In the genomic region with DNA sequence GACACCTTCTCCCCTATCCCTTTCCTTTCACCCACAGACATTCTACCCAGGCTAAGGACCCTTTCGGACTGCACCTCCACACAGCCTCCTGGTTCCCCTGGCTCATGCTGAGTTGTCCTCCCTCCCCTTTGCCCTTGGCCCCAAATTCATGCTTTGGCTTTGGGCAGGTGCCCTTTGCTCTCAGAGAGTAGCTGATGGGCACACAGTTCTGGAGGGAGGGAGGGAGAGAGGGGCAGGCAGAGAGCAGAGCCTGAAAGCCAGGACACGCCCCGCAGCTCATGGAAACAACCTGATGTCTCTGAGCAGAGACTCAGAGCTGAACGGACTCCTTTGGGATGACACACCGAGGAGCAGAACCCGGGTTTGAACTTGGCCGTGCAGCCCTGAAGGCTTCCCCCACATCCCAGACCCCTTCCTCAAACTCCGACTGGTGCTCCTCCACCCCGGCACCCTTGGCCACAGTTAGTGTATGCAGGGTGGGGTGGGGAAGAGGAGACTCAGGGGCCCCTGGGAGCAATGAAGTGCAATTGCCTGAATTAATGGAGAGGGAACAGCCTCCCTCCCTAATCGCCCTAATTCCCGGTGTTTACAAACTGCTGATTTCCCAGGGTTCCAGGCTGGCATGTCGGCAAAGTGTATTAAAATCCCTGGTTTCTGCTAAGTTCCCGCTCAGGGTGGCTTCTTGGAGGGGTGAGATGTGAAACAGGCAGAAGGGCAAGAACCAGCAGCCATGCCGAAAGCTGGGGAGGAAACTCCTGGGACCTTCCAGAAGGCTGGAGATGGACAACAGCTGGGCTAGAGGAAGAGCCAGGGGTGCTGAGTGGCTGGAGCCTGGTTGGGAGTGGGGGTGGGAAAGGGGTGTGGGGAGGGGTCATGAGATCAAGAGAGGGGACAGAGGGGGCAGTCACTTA, we compare ENCODE assay signal across 16 cellular contexts.
"Had no signal": no experiment of that assay in that cellular context is flagged by ENCODE, and none has a peak within 500 bp of the region (broad histone marks: within the 10 kb centered on the region; RNA-seq: fewer than 3 reads in every experiment).

No MANE protein-coding gene starts in this region.

- H3K9me3 ChIP-seq: colonic mucosa, thyroid gland, uterus had no signal

- H3K9me3 Mint-ChIP-seq: activated naive CD8-positive, alpha-beta T cell treated with anti-CD3 and anti-CD28 coated beads, Interleukin-2, amount 50 U/mL, for 24 hours; T-helper 2 cell treated with Interferon-gamma antibody and Interleukin-4, amounts not matched to agents 5 μg/mL and 100 μg/mL, for 36 hours had no signal

- H3K27me3 Mint-ChIP-seq: activated CD4-positive, alpha-beta T cell treated with anti-CD3 and anti-CD28 coated beads for 36 hours; activated naive CD8-positive, alpha-beta T cell treated with anti-CD3 and anti-CD28 coated beads, Interleukin-2, amount 50 U/mL, for 24 hours had no signal

- H3K27ac ChIP-seq: cardiac muscle cell, colonic mucosa, thyroid gland, uterus had no signal

- ATAC-seq: activated CD4-positive, alpha-beta T cell treated with anti-CD3 and anti-CD28 coated beads for 36 hours; activated CD8-positive, alpha-beta T cell treated with anti-CD3 and anti-CD28 coated beads, Interleukin-2, amount 10 ng/mL, durations not matched to agents 7 days and 5 days; activated naive CD8-positive, alpha-beta T cell treated with anti-CD3 and anti-CD28 coated beads, Interleukin-2, amount 50 U/mL, for 24 hours had no signal

- H3K4me3 Mint-ChIP-seq: activated CD4-positive, alpha-beta T cell treated with anti-CD3 and anti-CD28 coated beads for 36 hours; activated CD8-positive, alpha-beta T cell treated with anti-CD3 and anti-CD28 coated beads, Interleukin-2, amount 10 ng/mL, durations not matched to agents 7 days and 5 days; activated naive CD8-positive, alpha-beta T cell treated with anti-CD3 and anti-CD28 coated beads, Interleukin-2, amount 50 U/mL, for 24 hours; T-helper 2 cell treated with Interferon-gamma antibody and Interleukin-4, amounts not matched to agents 5 μg/mL and 100 μg/mL, for 36 hours had no signal

- DNase-seq: activated CD4-positive, alpha-beta T cell treated with anti-CD3 and anti-CD28 coated beads for 36 hours; activated CD8-positive, alpha-beta memory T cell treated with anti-CD3 and anti-CD28 coated beads, Interleukin-2, amount 50 U/mL, for 48 hours; activated CD8-positive, alpha-beta T cell treated with anti-CD3 and anti-CD28 coated beads, Interleukin-2, amount 10 ng/mL, durations not matched to agents 7 days and 5 days; activated naive CD8-positive, alpha-beta T cell treated with anti-CD3 and anti-CD28 coated beads, Interleukin-2, amount 50 U/mL, for 24 hours; colonic mucosa; effector CD4-positive, alpha-beta T cell; foreskin melanocyte; midbrain; occipital lobe; thyroid gland; uterus had no signal

- H3K4me3 ChIP-seq: cardiac muscle cell, colonic mucosa, lung, thyroid gland, uterus had no signal

- H3K27me3 ChIP-seq: cardiac muscle cell, colonic mucosa, thyroid gland, uterus had no signal

- H3K4me1 ChIP-seq: colonic mucosa, thyroid gland, uterus had no signal

- FAIRE-seq: astrocyte, keratinocyte had no signal

- H3K36me3 ChIP-seq: cardiac muscle cell, colonic mucosa, thyroid gland, uterus had no signal

- H3K27ac Mint-ChIP-seq: activated CD4-positive, alpha-beta T cell treated with anti-CD3 and anti-CD28 coated beads for 36 hours; activated CD8-positive, alpha-beta T cell treated with anti-CD3 and anti-CD28 coated beads, Interleukin-2, amount 10 ng/mL, durations not matched to agents 7 days and 5 days; activated naive CD8-positive, alpha-beta T cell treated with anti-CD3 and anti-CD28 coated beads, Interleukin-2, amount 50 U/mL, for 24 hours; T-helper 2 cell treated with Interferon-gamma antibody and Interleukin-4, amounts not matched to agents 5 μg/mL and 100 μg/mL, for 36 hours had no signal

- H3K4me1 Mint-ChIP-seq: activated CD4-positive, alpha-beta T cell treated with anti-CD3 and anti-CD28 coated beads for 36 hours; activated naive CD8-positive, alpha-beta T cell treated with anti-CD3 and anti-CD28 coated beads, Interleukin-2, amount 50 U/mL, for 24 hours had no signal
